Comparison of ENCODE assay signal across 8 cellular contexts in the genomic region with DNA sequence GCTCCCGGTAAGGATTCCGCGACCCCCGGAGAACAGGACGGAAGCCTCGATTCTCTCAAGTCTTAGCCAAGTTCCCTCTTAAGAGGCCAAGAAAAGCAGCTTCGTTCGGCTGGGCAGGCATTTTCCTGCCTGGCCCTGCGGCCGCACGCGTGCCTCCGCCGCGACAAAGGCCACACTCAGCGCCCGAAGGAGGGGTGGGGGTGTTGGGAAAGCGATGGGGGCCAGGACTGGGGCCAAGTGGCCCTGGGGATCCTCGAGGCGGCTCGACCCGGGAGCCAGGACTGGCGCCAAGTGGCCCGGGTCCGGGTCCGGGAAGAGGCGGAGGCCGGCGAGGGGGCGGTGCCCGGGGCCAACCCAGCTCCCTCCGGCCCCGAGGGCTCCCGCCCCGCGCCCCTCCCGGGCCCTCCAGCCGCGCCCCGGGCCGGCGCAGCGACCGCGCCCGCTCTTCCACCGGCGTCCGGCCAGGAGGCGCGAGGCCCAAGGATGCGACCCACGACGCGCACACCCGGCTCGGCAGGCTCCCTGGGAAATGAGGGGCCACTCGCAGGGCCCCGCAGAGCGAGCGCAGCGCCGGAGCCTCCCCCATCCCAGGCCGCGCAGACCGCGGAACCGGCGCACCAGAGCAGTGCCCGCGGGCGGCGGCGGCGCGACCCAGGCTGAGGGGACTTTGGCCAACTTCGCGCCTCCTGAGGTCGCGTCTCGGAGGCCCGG. TPM values are rescaled to one million over a fixed set of nuclear protein-coding genes. Genes with fewer than 3 reads are reported as not detected.
DNase-seq lines count a peak whose midpoint lies in the region; ATAC-seq, FAIRE-seq and TF ChIP-seq lines count a peak whose summit lies in the region.

No MANE protein-coding gene starts in this region.

- peaks cover 56% of the 10 kb centered on the region for H4K20me1 ChIP-seq in astrocyte (ENCODE audit: insufficient read depth, low read length)

- H3K27ac ChIP-seq in astrocyte (ENCODE audit: low read depth, low read length) (peak overlapping the region; percentile 77), thymus (ENCODE audit: low read depth) (no peak overlapping the region)

- H3K27ac Mint-ChIP-seq in astrocyte (ENCODE audit: unreplicated experiment): peak overlapping the region; percentile 94

- no peaks in the 10 kb centered on the region for H3K9me3 ChIP-seq in astrocyte (ENCODE audit: insufficient read depth, low read depth, low read length)
- H3K9me3 ChIP-seq in thymus (ENCODE audit: control insufficient read depth): no peaks in the 10 kb centered on the region

- peaks cover 59% of the 10 kb centered on the region for H3K79me2 ChIP-seq in astrocyte (ENCODE audit: insufficient read depth, low read length)

- ATAC-seq in HG03354 (IDR thresholded peaks at IDR 0.05; ENCODE audit: poor library complexity, severe bottlenecking, unreplicated experiment): peak; percentile 19

- H3K9me3 Mint-ChIP-seq in astrocyte (ENCODE audit: unreplicated experiment): no peaks in the 10 kb centered on the region

- peak overlapping the region; percentile 89 for H3K9ac ChIP-seq in astrocyte (ENCODE audit: low read length)

- H3K4me1 Mint-ChIP-seq in astrocyte (ENCODE audit: low read depth, unreplicated experiment): peaks cover 10% of the 10 kb centered on the region

- peak overlapping the region; percentile 70 for H2AFZ ChIP-seq in astrocyte (ENCODE audit: low read depth, low read length)

- H3K4me3 ChIP-seq in astrocyte (ENCODE audit: insufficient read depth, low read depth, low read length) (peak overlapping the region; percentile 78), thymus (ENCODE audit: low read length) (peak overlapping the region; percentile 85)

- DNase-seq in NOMO-1 (lab: John Stamatoyannopoulos, UW; ENCODE audit: unreplicated experiment in 2 of 2) (peak; percentile 1 to 5), NOMO-1 treated with dmso at 0.1 percent for 144 hours (lab: John Stamatoyannopoulos, UW; ENCODE audit: unreplicated experiment) (no peak), astrocyte (ENCODE audit: low read depth) (no peak), kidney tubule cell (ENCODE audit: low spot score) (peak; percentile 52), NCI-H1105 treated with DMSO at 0.1 percent for 48 hours (lab: John Stamatoyannopoulos, UW) (no peak)
- no peak for DNase-seq in activated effector memory CD4-positive, alpha-beta T cell treated with anti-CD3 and anti-CD28 coated beads, Interleukin-2, amount 50 U/mL, for 16 hours

- TF ChIP-seq CTCF in astrocyte (IDR thresholded peaks at IDR 0.05; ENCODE audit: insufficient read depth, low read depth, low read length): no peak

- H3K27me3 ChIP-seq in astrocyte (ENCODE audit: insufficient read depth, low read length): no peaks in the 10 kb centered on the region
- peaks cover 34% of the 10 kb centered on the region for H3K27me3 ChIP-seq in thymus (ENCODE audit: control insufficient read depth, insufficient read depth)

- WGBS in thymus: 4% methylated on average over 82 of the region's 82 CpGs

- H3K27me3 Mint-ChIP-seq in astrocyte (ENCODE audit: low read depth, unreplicated experiment): no peaks in the 10 kb centered on the region

- no peaks in the 10 kb centered on the region for H3K36me3 Mint-ChIP-seq in astrocyte (ENCODE audit: low read depth, unreplicated experiment)

- H3K4me3 Mint-ChIP-seq in astrocyte (ENCODE audit: unreplicated experiment): peak overlapping the region; percentile 94

- H3K4me2 ChIP-seq in astrocyte (ENCODE audit: low read length): peak overlapping the region; percentile 94

- H3K36me3 ChIP-seq in astrocyte (ENCODE audit: insufficient read depth, low read length) (no peaks in the 10 kb centered on the region), thymus (ENCODE audit: control insufficient read depth, insufficient read depth) (no peaks in the 10 kb centered on the region)

- FAIRE-seq in astrocyte (lab: Jason Lieb, UNC): no peak

- peaks cover 32% of the 10 kb centered on the region for H3K4me1 ChIP-seq in astrocyte (ENCODE audit: insufficient read depth, low read length)
- peaks cover 15% of the 10 kb centered on the region for H3K4me1 ChIP-seq in thymus (ENCODE audit: control insufficient read depth, insufficient read depth, low read length)

RNA-seq across cellular contexts. Expression of a gene that starts 0.8 kb away (rescaled TPM):
- 36.5 and 41.6 TPM in 2 replicates for total RNA-seq in astrocyte
- 9.8 TPM for polyA plus RNA-seq in thymus

RNA-seq across cellular contexts. Expression of a gene that starts 33.9 kb away (rescaled TPM):
- 20.2 and 21.7 TPM in 2 replicates for total RNA-seq in astrocyte
- 12.4 TPM for polyA plus RNA-seq in thymus

Comparison
In these comparisons a context has a peak if more than half of its experiments do, and no peak if none do; other contexts are left out.
1. DNase-seq: peak in NOMO-1 (2 of 2) and kidney tubule cell (single experiment); none in NOMO-1 treated with dmso at 0.1 percent for 144 hours (single experiment), astrocyte (single experiment), activated effector memory CD4-positive, alpha-beta T cell treated with anti-CD3 and anti-CD28 coated beads, Interleukin-2, amount 50 U/mL, for 16 hours (single experiment) and NCI-H1105 treated with DMSO at 0.1 percent for 48 hours (single experiment).